Comparison of ENCODE assay signal across 8 cellular contexts in the genomic region with DNA sequence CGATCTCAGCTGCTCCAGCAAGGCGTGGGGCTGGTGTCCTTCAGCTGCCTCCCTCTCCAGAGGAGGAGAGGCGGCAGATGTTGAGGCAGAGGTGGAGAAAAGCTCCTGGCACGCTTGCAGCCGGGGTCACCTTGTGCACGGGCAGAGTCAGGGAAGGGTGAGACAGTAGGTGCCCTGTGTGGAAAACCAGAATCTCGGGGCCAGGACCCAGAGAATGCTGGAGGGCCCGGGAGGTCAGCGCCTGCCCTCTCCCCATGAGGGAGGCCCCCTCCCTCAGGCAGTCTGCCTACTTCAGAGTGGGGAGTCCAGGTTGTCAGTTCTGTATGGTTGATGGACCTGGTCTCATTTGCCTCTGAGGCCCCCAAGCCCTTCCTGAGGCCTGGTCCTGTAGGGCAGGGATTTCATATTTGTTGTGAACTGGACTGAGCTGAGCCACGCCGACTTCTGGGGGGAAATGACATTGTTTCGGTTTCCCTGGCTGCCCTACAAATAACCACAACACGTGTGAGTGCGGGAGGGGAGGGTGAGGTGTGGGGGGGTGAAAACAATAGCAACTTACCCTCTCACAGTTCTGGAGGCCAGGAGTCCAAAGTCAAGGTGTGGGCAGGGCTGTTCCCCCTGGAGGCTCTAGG.
DNase-seq lines count a peak whose midpoint lies in the region; ATAC-seq and TF ChIP-seq lines count a peak whose summit lies in the region.
"Not testable (repeated sequence)": the region's sequence is repeated elsewhere in the genome, so short reads cannot be mapped to it uniquely, and the experiment has no call there.

No MANE protein-coding gene starts in this region.

- not testable (repeated sequence) for H3K36me3 Mint-ChIP-seq in T-cell; activated naive CD8-positive, alpha-beta T cell treated with anti-CD3 and anti-CD28 coated beads, Interleukin-2, amount 50 U/mL, for 24 hours (ENCODE audit: low read depth)

- H3K9me3 Mint-ChIP-seq in T-cell; activated naive CD8-positive, alpha-beta T cell treated with anti-CD3 and anti-CD28 coated beads, Interleukin-2, amount 50 U/mL, for 24 hours; stimulated activated naive CD8-positive, alpha-beta T cell treated with anti-CD3 and anti-CD28 coated beads, Interleukin-15, amount 100 ng/mL, for 72 hours: not testable (repeated sequence)

- H3K27me3 Mint-ChIP-seq in T-cell: peaks cover 17 to 37% of the 10 kb centered on the region in 2 donors
- peaks cover 29% of the 10 kb centered on the region for H3K27me3 Mint-ChIP-seq in activated naive CD8-positive, alpha-beta T cell treated with anti-CD3 and anti-CD28 coated beads, Interleukin-2, amount 50 U/mL, for 24 hours
- H3K27me3 Mint-ChIP-seq in stimulated activated naive CD8-positive, alpha-beta T cell treated with anti-CD3 and anti-CD28 coated beads, Interleukin-15, amount 100 ng/mL, for 72 hours: peaks cover 64% of the 10 kb centered on the region

- ATAC-seq in GM18505 (IDR thresholded peaks at IDR 0.05; ENCODE audit: unreplicated experiment): peak; percentile 32
- ATAC-seq in GM19438 (IDR thresholded peaks at IDR 0.05; ENCODE audit: low read depth, unreplicated experiment): peak; percentile 52
- peak; percentile 25 for ATAC-seq in GM21717 (IDR thresholded peaks at IDR 0.05; ENCODE audit: unreplicated experiment)
- ATAC-seq in HG02885 (IDR thresholded peaks at IDR 0.05; ENCODE audit: poor library complexity, unreplicated experiment): peak; percentile 48
- peak; percentile 31 for ATAC-seq in HG03342 (IDR thresholded peaks at IDR 0.05; ENCODE audit: unreplicated experiment)
- peak in 3 of 4 experiments; percentile 6 to 21 (median 15) for ATAC-seq in T-cell (replicated peaks in 1 of 4)
- ATAC-seq in activated naive CD8-positive, alpha-beta T cell treated with anti-CD3 and anti-CD28 coated beads, Interleukin-2, amount 50 U/mL, for 24 hours: not testable (repeated sequence)
- ATAC-seq in stimulated activated naive CD8-positive, alpha-beta T cell treated with anti-CD3 and anti-CD28 coated beads, Interleukin-15, amount 100 ng/mL, for 72 hours: peak; percentile 2

- not testable (repeated sequence) for DNase-seq in T-cell; activated naive CD8-positive, alpha-beta T cell treated with anti-CD3 and anti-CD28 coated beads, Interleukin-2, amount 50 U/mL, for 24 hours; stimulated activated naive CD8-positive, alpha-beta T cell treated with anti-CD3 and anti-CD28 coated beads, Interleukin-15, amount 100 ng/mL, for 72 hours

- peak overlapping the region in 1 of 3 donors; percentile 45 for H3K4me3 Mint-ChIP-seq in T-cell
- H3K4me3 Mint-ChIP-seq in activated naive CD8-positive, alpha-beta T cell treated with anti-CD3 and anti-CD28 coated beads, Interleukin-2, amount 50 U/mL, for 24 hours: peak overlapping the region; percentile 47
- H3K4me3 Mint-ChIP-seq in stimulated activated naive CD8-positive, alpha-beta T cell treated with anti-CD3 and anti-CD28 coated beads, Interleukin-15, amount 100 ng/mL, for 72 hours: peak overlapping the region in 1 of 2 donors; percentile 27

- peaks cover 23 to 31% (median 31%) of the 10 kb centered on the region in 3 donors for H3K4me1 Mint-ChIP-seq in T-cell
- peaks cover 23% of the 10 kb centered on the region for H3K4me1 Mint-ChIP-seq in activated naive CD8-positive, alpha-beta T cell treated with anti-CD3 and anti-CD28 coated beads, Interleukin-2, amount 50 U/mL, for 24 hours
- H3K4me1 Mint-ChIP-seq in stimulated activated naive CD8-positive, alpha-beta T cell treated with anti-CD3 and anti-CD28 coated beads, Interleukin-15, amount 100 ng/mL, for 72 hours: peaks cover 30% of the 10 kb centered on the region

- TF ChIP-seq POLR2A in GM18505 (IDR thresholded peaks at IDR 0.05; ENCODE audit: borderline replicate concordance, extremely low read depth, insufficient read depth, insufficient read length): not testable (repeated sequence)

- CTCF ChIA-PET in T-cell (lab: Charles Lee): not testable (repeated sequence)

- H3K27ac Mint-ChIP-seq in T-cell: peak overlapping the region; percentile 5 to 20
- not testable (repeated sequence) for H3K27ac Mint-ChIP-seq in activated naive CD8-positive, alpha-beta T cell treated with anti-CD3 and anti-CD28 coated beads, Interleukin-2, amount 50 U/mL, for 24 hours
- peak overlapping the region in 1 of 2 donors; percentile 64 for H3K27ac Mint-ChIP-seq in stimulated activated naive CD8-positive, alpha-beta T cell treated with anti-CD3 and anti-CD28 coated beads, Interleukin-15, amount 100 ng/mL, for 72 hours

- POLR2A ChIA-PET in T-cell (lab: Charles Lee): not testable (repeated sequence)
